Comparison of ENCODE assay signal across 8 cellular contexts in the genomic region with DNA sequence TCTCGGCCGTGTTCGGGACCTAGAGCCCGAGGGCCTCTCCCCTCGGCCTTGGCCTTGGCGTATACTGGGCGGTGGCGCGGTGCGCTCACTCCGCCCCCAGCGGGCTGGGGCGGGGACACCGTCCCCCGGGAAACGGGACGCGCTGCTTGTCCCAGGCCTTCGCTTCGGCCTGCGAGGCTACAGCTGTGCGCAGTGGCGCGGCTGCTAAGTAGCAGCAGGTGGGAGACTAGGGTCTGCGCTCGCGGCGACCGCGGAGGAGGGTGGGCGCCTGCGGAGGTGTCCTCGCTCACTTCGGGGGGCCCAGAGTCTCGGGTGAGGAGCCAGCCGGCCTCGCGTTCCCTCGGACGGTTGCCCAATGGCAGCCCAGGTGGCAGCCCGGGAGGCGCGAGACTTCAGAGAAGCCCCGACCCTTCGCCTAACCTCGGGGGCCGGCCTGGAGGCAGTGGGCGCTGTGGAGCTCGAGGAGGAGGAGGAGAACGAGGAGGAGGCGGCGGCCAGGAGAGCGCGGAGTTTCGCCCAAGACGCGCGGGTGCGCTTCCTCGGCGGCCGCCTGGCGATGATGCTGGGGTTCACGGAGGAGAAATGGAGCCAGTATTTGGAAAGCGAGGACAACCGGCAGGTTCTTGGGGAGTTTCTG. TPM values are rescaled to one million over a fixed set of nuclear protein-coding genes. Genes with fewer than 3 reads are reported as not detected.
DNase-seq lines count a peak whose midpoint lies in the region; ATAC-seq and TF ChIP-seq lines count a peak whose summit lies in the region.

Gene DNAH11 (plus strand): TSS at position 149 of the 637 bp plus-strand sequence. CDS start 207 bp downstream, at position 356.

- no peak within 1 kb of the TSS for H3K27ac ChIP-seq in thyroid gland

- 1% methylated on average over 14 to 27 of the region's 66 CpGs for WGBS in thyroid gland, 2 donors

- H3K4me3 ChIP-seq in NT2/D1 (ENCODE audit: insufficient read length, low read depth) (peak within 1 kb of the TSS; percentile 62), thyroid gland (replicated peaks in 1 of 3) (peak within 1 kb of the TSS; percentile 27 to 40 (median 31))

- H3K9me3 ChIP-seq in NT2/D1 (ENCODE audit: insufficient read depth, low read length) (no peaks in the 10 kb centered on the region), thyroid gland (no peaks in the 10 kb centered on the region)

- peak in 2 of 6 experiments; percentile 6 to 22 for TF ChIP-seq CTCF in thyroid gland (IDR thresholded peaks at IDR 0.05)

- peak within 1 kb of the TSS; percentile 69 for H3K9ac ChIP-seq in NT2/D1 (ENCODE audit: insufficient read length, low read depth)

- ATAC-seq in GM21423 (IDR thresholded peaks at IDR 0.05; ENCODE audit: unreplicated experiment): peak; percentile 58

- peak in 1 of 2 donors; percentile 51 for TF ChIP-seq POLR2A in thyroid gland (IDR thresholded peaks at IDR 0.05)

- in situ Hi-C loops in Caki2 (cut with HindIII; ENCODE audit: low pct_unique_long_range_greater_than_20kb, low sequenced_read_pairs): no loop called here

- H3K36me3 ChIP-seq in NT2/D1 (ENCODE audit: insufficient read depth, insufficient read length, low read length) (no peaks in the 10 kb centered on the region), thyroid gland (no peaks in the 10 kb centered on the region)

- H3K27me3 ChIP-seq in NT2/D1 (ENCODE audit: insufficient read depth, insufficient read length): peaks cover 44% of the 10 kb centered on the region
- H3K27me3 ChIP-seq in thyroid gland: no peaks in the 10 kb centered on the region

- DNase-seq in Caki2 (ENCODE audit: low read depth) (peak; percentile 70), NT2/D1 (ENCODE audit: low read depth, low spot score) (peak; percentile 73), dermis blood vessel endothelial cell (peak; percentile 54), lung microvascular endothelial cell (ENCODE audit: low read depth in 2 of 2) (peak; percentile 17 to 28), thyroid gland (peak; percentile 65 to 68), NCI-H226 (no peak), NCI-H128 (lab: John Stamatoyannopoulos, UW; ENCODE audit: unreplicated experiment) (no peak)

- intact Hi-C loops in thyroid gland (cut with DNase I): no loop called here

- no peaks in the 10 kb centered on the region for H3K4me1 ChIP-seq in NT2/D1 (ENCODE audit: insufficient read depth, insufficient read length)
- H3K4me1 ChIP-seq in thyroid gland: peaks cover 0 to 3% of the 10 kb centered on the region in 2 donors

RNA-seq across cellular contexts. Expression of gene DNAH11, which starts in this region (rescaled TPM):
- total RNA-seq in Caki2 (2014; rRNA removed; shearing (Covaris generic); ENCODE audit: low replicate concordance): 0.06 and 0.44 TPM in 2 replicates
- total RNA-seq in dermis blood vessel endothelial cell (0.34 and 0.65 TPM in 2 replicates), lung microvascular endothelial cell (0.20 and 0.44 TPM in 2 replicates), thyroid gland (10 to 100 TPM in 2 of 4 donors, 1 to 10 TPM in 2; 3.9 to 29.9 (median 10.9) TPM)

Comparison
In these comparisons a context has a peak if more than half of its experiments do, and no peak if none do; other contexts are left out.
1. Peak in DNase-seq in Caki2; RNA of the gene not detected or under 1 TPM.
2. Peak in DNase-seq in dermis blood vessel endothelial cell; RNA of the gene not detected or under 1 TPM.
3. Peak in DNase-seq in lung microvascular endothelial cell; RNA of the gene not detected or under 1 TPM.
4. DNase-seq: peak in NT2/D1 (single experiment) and thyroid gland (2 of 2); none in NCI-H226 (single experiment) and NCI-H128 (single experiment).